ENCODE assay signal across 19 cellular contexts in the genomic region with DNA sequence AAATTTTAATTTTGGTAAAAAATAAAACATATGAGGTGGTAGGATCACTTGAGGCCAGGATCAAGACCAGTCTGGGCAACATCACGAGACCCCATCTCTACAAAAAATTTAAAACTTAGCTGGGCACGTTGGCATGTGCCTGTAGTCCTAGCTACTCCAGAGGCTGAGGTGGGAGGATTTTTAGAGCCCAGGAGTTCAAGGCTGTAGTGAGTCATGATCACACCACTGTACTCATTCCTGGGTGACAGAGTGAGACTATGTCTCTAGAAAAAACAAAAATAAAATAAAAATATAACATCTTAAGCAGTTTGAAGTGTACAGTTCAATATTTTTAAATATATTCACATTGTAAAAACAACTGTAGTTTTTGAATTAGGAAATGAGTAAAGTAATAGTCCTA.
DNase-seq lines count a peak whose midpoint lies in the region; ATAC-seq lines count a peak whose summit lies in the region.
"Had no signal": no experiment of that assay in that cellular context is flagged by ENCODE, and none has a peak within 500 bp of the region (broad histone marks: within the 10 kb centered on the region; RNA-seq: fewer than 3 reads in every experiment).

No MANE protein-coding gene starts in this region.

- peak overlapping the region; percentile 62 for H3K27ac ChIP-seq in epithelial cell of prostate
- H3K27ac ChIP-seq: ascending aorta, heart right ventricle, left ventricle myocardium inferior, parathyroid adenoma, sigmoid colon, suprapubic skin had no signal

- DNase-seq in ELR (ENCODE audit: low read depth) (peak; percentile 73), RPMI7951 (ENCODE audit: low read depth) (peak; percentile 24), epithelial cell of prostate (ENCODE audit: low read depth, low spot score) (no peak), kidney tubule cell (ENCODE audit: low spot score) (peak; percentile 66), COLO829 (ENCODE audit: low spot score) (no peak), T-helper 1 cell (no peak)
- DNase-seq: activated CD4-positive, alpha-beta T cell treated with anti-CD3 and anti-CD28 coated beads for 4 hours; effector CD4-positive, alpha-beta T cell; H7; heart right ventricle; left ventricle myocardium inferior; NCI-H1694 treated with DMSO at 0.1 percent for 48 hours; SHP77 treated with DMSO at 0.1 percent for 48 hours; sigmoid colon had no signal

- ATAC-seq in GM21526 (IDR thresholded peaks at IDR 0.05; ENCODE audit: low FRiP score, unreplicated experiment) = no peak
- ATAC-seq in HG03095 (IDR thresholded peaks at IDR 0.05; ENCODE audit: unreplicated experiment) = no peak
- ATAC-seq: heart right ventricle had no signal

Comparison
In these comparisons a context has a peak if more than half of its experiments do, and no peak if none do; other contexts are left out.
1. DNase-seq: peak in ELR (single experiment), RPMI7951 (single experiment) and kidney tubule cell (single experiment); none in epithelial cell of prostate (single experiment), COLO829 (single experiment) and T-helper 1 cell (0 of 5).